In genomic region chr19:33412617-33413425, GRCh38 we compare ENCODE assay signal across 20 cellular contexts. TPM values are rescaled to one million over a fixed set of nuclear protein-coding genes. Genes with fewer than 3 reads are reported as not detected.
DNase-seq lines count a peak whose midpoint lies in the region; ATAC-seq and TF ChIP-seq lines count a peak whose summit lies in the region.
"Had no signal": no experiment of that assay in that cellular context is flagged by ENCODE, and none has a peak within 500 bp of the region (broad histone marks: within the 10 kb centered on the region; RNA-seq: fewer than 3 reads in every experiment).

No MANE protein-coding gene starts in this region.

- CTCF ChIA-PET in MCF 10A (lab: Yijun Ruan, JAX) = interaction anchor here (0.6 to 28.9 kb wide), 8 partner anchors 10 to 367 kb away, joined by 3 to 530 read pairs (median 6); no protein-coding TSS in a partner anchor
- CTCF ChIA-PET in mammary epithelial cell (lab: Charles Lee; ENCODE audit: low non-redundant PET) = no interaction called here

- H3K27me3 Mint-ChIP-seq in MCF 10A (ENCODE audit: insufficient read depth, unreplicated experiment) (no peaks in the 10 kb centered on the region), T-helper 17 cell (no peaks in the 10 kb centered on the region)

- H3K79me2 ChIP-seq in mammary epithelial cell (ENCODE audit: insufficient read depth, low read length) = no peaks in the 10 kb centered on the region

- intact Hi-C loops in MCF 10A (cut with micrococcal nuclease) (no loop called here), mammary epithelial cell (cut with micrococcal nuclease) (no loop called here), mucosa of descending colon (cut with DNase I, micrococcal nuclease) (no loop called here)

- H3K4me3 ChIP-seq in mammary epithelial cell (replicated peaks in 1 of 3; ENCODE audit: insufficient read depth in 1 of 3, low read depth in 2 of 3, low read length in 3 of 3) (no peak overlapping the region), mucosa of descending colon (no peak overlapping the region)
- H3K4me3 ChIP-seq: K562 had no signal

- no peak overlapping the region for H3K9ac ChIP-seq in mammary epithelial cell (ENCODE audit: insufficient read depth, low read length)

- no peak overlapping the region for H3K27ac Mint-ChIP-seq in MCF 10A (ENCODE audit: low read depth, unreplicated experiment)
- H3K27ac Mint-ChIP-seq in T-helper 17 cell = peak overlapping the region; percentile 19

- dilution Hi-C loops in mammary epithelial cell (cut with HindIII; ENCODE audit: low sequenced_read_pairs) = loop anchor here (10.0 to 25.0 kb wide), 3 partner anchors 176 to 582 kb away; partner anchors contain the start of gene SLC7A10

- in situ Hi-C loops in mammary epithelial cell (cut with MboI; ENCODE audit: low sequenced_read_pairs in 2 of 2) = no loop called here

- no peak for DNase-seq in MCF 10A (ENCODE audit: unreplicated experiment)
- DNase-seq in mammary epithelial cell = no peak
- DNase-seq in T-helper 17 cell = no peak
- DNase-seq in mucosa of descending colon = peak; percentile 54 to 61 (median 61)
- no peak for DNase-seq in SIG-M5 (lab: John Stamatoyannopoulos, UW)
- DNase-seq: 8988T, DMS 273 treated with DMSO at 0.1 percent for 48 hours, HCEC 1CT, MV-4-11, NCI-H187 treated with DMSO at 0.1 percent for 48 hours, NCI-H2227 treated with DMSO at 0.1 percent for 48 hours, NCI-H510A treated with DMSO at 0.1 percent for 48 hours, NCI-H82, OCI-M1, SHP77 treated with DMSO at 0.1 percent for 48 hours had no signal

- H3K9me3 ChIP-seq in mammary epithelial cell (replicated peaks; ENCODE audit: insufficient read depth, low read length) (no peaks in the 10 kb centered on the region), T-helper 17 cell (ENCODE audit: control insufficient read depth, low read length, poor library complexity, severe bottlenecking) (no peaks in the 10 kb centered on the region), mucosa of descending colon (no peaks in the 10 kb centered on the region)

- TF ChIP-seq CTCF in MCF 10A (IDR thresholded peaks at IDR 0.05; ENCODE audit: unreplicated experiment) (no peak), mammary epithelial cell (conservative IDR thresholded peaks at IDR 0.05 in 1 of 2, IDR thresholded peaks at IDR 0.05 in 1 of 2; ENCODE audit: extremely low read depth in 1 of 2, insufficient read depth in 1 of 2, low read depth in 1 of 2, low read length in 2 of 2) (no peak), mucosa of descending colon (IDR thresholded peaks at IDR 0.05) (no peak)

- H4K20me1 ChIP-seq in mammary epithelial cell (ENCODE audit: insufficient read depth, low read length) = no peaks in the 10 kb centered on the region

- H3K36me3 Mint-ChIP-seq in MCF 10A (ENCODE audit: insufficient read depth, unreplicated experiment) (no peaks in the 10 kb centered on the region), T-helper 17 cell (ENCODE audit: low read depth) (no peaks in the 10 kb centered on the region)

- H3K4me1 ChIP-seq in mammary epithelial cell (ENCODE audit: insufficient read depth, low read length) (peaks cover 5% of the 10 kb centered on the region), mucosa of descending colon (ENCODE audit: low read depth) (no peaks in the 10 kb centered on the region)

- no peak overlapping the region for H2AFZ ChIP-seq in mammary epithelial cell (ENCODE audit: low read depth, low read length)

- H3K4me1 Mint-ChIP-seq in MCF 10A (ENCODE audit: insufficient read depth, unreplicated experiment) (no peaks in the 10 kb centered on the region), T-helper 17 cell (peaks cover 10% of the 10 kb centered on the region)

- BruUV-seq in MCF 10A (replicated peaks; lab: Mats Ljungman, UMichigan) (no TSS peak), mammary epithelial cell (replicated peaks; lab: Mats Ljungman, UMichigan) (no TSS peak)

- WGBS in mammary epithelial cell (ENCODE audit: low coverage, missing lambda C conversion rate) = 55% methylated on average over 18 of the region's 18 CpGs

- POLR2A ChIA-PET in MCF 10A (lab: Yijun Ruan, JAX) = no interaction called here

- H3K36me3 ChIP-seq in mammary epithelial cell (ENCODE audit: insufficient read depth, low read length) (no peaks in the 10 kb centered on the region), mucosa of descending colon (ENCODE audit: low read depth) (no peaks in the 10 kb centered on the region)

- H3K4me3 Mint-ChIP-seq in MCF 10A (ENCODE audit: unreplicated experiment) = peak overlapping the region; percentile 23
- H3K4me3 Mint-ChIP-seq in T-helper 17 cell = no peak overlapping the region
- H3K4me3 Mint-ChIP-seq: CD14-positive monocyte had no signal

- H3K27ac ChIP-seq in mammary epithelial cell (ENCODE audit: insufficient read depth, low read depth, low read length) (no peak overlapping the region), temporal lobe (ENCODE audit: low read depth, low read length) (peak overlapping the region; percentile 25)

- H3K9me3 Mint-ChIP-seq in MCF 10A (ENCODE audit: unreplicated experiment) = no peaks in the 10 kb centered on the region

- H3K4me2 ChIP-seq in mammary epithelial cell (ENCODE audit: insufficient read depth, low read depth, low read length) = no peak overlapping the region

- no peaks in the 10 kb centered on the region for H3K27me3 ChIP-seq in mammary epithelial cell (ENCODE audit: insufficient read depth, low read length)

- ATAC-seq in T-helper 17 cell = no peak
- ATAC-seq in mucosa of descending colon = peak; percentile 68
- no peak for ATAC-seq in GM19351 (IDR thresholded peaks at IDR 0.05; ENCODE audit: unreplicated experiment)
- ATAC-seq in HG02610 (IDR thresholded peaks at IDR 0.05; ENCODE audit: unreplicated experiment) = no peak
- ATAC-seq: K562 had no signal

RNA-seq across cellular contexts. Expression of gene CEBPG, which starts 39.3 kb away (rescaled TPM):
- total RNA-seq in MCF 10A (2022) (78.5 and 91.3 TPM in 2 replicates), mammary epithelial cell (10 to 100 TPM; 39.5 to 50.0 TPM), T-helper 17 cell (10 to 100 TPM; 17.0 to 22.0 TPM), mucosa of descending colon (10 to 100 TPM; 47.8 to 68.5 (median 58.2) TPM), temporal lobe (26.6 TPM)
- polyA plus RNA-seq in mammary epithelial cell = 18.8 TPM
- 7.5 TPM for polyA minus RNA-seq in mammary epithelial cell

Comparison
In these comparisons a context has a peak if more than half of its experiments do, and no peak if none do; other contexts are left out.
1. DNase-seq: peak in mucosa of descending colon (3 of 3); none in MCF 10A (single experiment), mammary epithelial cell (single experiment), T-helper 17 cell (0 of 3) and SIG-M5 (single experiment).